23 cellular contexts compared by ENCODE assay signal in the genomic region with DNA sequence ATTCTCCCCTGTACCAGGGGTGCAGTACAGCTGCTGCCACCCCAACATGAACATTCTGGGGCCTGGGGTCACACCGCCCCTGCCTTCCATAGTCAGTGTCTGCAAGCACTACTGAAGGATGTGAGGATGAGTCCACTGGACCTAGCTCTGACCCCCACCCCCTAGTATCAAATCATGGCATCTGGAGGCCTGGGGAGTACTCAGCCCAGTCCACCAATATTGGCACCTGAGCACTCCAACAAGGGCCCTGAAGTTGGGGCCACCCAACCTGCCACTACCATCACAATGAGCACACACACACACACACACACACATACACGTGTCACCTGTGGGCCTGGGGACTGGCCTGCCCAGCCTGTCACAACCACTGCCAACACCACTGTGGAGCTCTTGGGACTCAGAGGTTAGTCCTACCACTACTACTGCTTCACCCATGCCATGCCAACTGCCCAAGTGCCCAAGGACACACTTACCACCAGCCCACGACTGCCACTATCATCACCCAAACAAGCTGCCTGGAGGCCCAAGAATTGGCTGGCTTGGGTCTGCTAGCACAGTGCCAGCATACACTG.
"Had no signal": no experiment of that assay in that cellular context is flagged by ENCODE, and none has a peak within 500 bp of the region (broad histone marks: within the 10 kb centered on the region; RNA-seq: fewer than 3 reads in every experiment).

No MANE protein-coding gene starts in this region.

- ATAC-seq: HepG2 had no signal

- H3K27me3 ChIP-seq: MG63, SJSA1 had no signal

- H3K36me3 ChIP-seq: MG63, SJSA1 had no signal

- H3K27ac ChIP-seq: SJSA1, SK-N-MC had no signal

- H3K4me3 ChIP-seq: MG63, SJSA1, SK-N-MC had no signal

- H3K9me3 ChIP-seq: MG63, SJSA1 had no signal

- H3K4me1 ChIP-seq: SJSA1 had no signal

- DNase-seq: IMR-90, Karpas-422, KG1, MG63, NCI-H1092, NCI-H1105 treated with DMSO at 0.1 percent for 48 hours, NCI-H1417 treated with DMSO at 0.1 percent for 48 hours, NCI-H146, NCI-H1694 treated with DMSO at 0.1 percent for 48 hours, NCI-H1930, NCI-H2107, NCI-H2227 treated with DMSO at 0.1 percent for 48 hours, NCI-H446, NCI-H510A, NCI-H524 treated with DMSO at 0.1 percent for 48 hours, NCI-H69, NCI-H774, Right ventricle myocardium superior, RPMI8226, SIG-M5 had no signal
